ENCODE assay signal across 13 cellular contexts in genomic region chr4:96347582-96347981, GRCh38.
"Had no signal": no experiment of that assay in that cellular context is flagged by ENCODE, and none has a peak within 500 bp of the region (broad histone marks: within the 10 kb centered on the region; RNA-seq: fewer than 3 reads in every experiment).

No MANE protein-coding gene starts in this region.

- H3K4me1 Mint-ChIP-seq: activated B cell treated with CpG ODN at 0.5 μM for 24 hours; activated CD4-positive, alpha-beta T cell treated with anti-CD3 and anti-CD28 coated beads, Interleukin-2, amount 10 ng/mL, durations not matched to agents 24 days and 14 days; activated naive CD8-positive, alpha-beta T cell treated with anti-CD3 and anti-CD28 coated beads, Interleukin-2, amount 50 U/mL, for 24 hours; nephron had no signal

- H3K27me3 Mint-ChIP-seq: activated B cell treated with CpG ODN at 0.5 μM for 24 hours; activated CD4-positive, alpha-beta T cell treated with anti-CD3 and anti-CD28 coated beads, Interleukin-2, amount 10 ng/mL, durations not matched to agents 24 days and 14 days; activated naive CD8-positive, alpha-beta T cell treated with anti-CD3 and anti-CD28 coated beads, Interleukin-2, amount 50 U/mL, for 24 hours had no signal

- H3K9me3 Mint-ChIP-seq: activated CD4-positive, alpha-beta T cell treated with anti-CD3 and anti-CD28 coated beads, Interleukin-2, amount 10 ng/mL, durations not matched to agents 24 days and 14 days; activated naive CD8-positive, alpha-beta T cell treated with anti-CD3 and anti-CD28 coated beads, Interleukin-2, amount 50 U/mL, for 24 hours; activated T-helper 1 cell treated with anti-CD3 and anti-CD28 coated beads, Interleukin-12 subunit alpha, Interleukin-12 subunit beta, Interleukin-2, Interleukin-4 antibody, amounts not matched to agents 30 ng/mL and 10 ng/mL and 1 ng/mL, durations not matched to agents 14 hours and 24 hours and 36 hours; endodermal cell; nephron had no signal

- H3K4me3 ChIP-seq: prostate gland had no signal

- H3K27ac Mint-ChIP-seq: activated B cell treated with CpG ODN at 0.5 μM for 24 hours; activated CD4-positive, alpha-beta T cell treated with anti-CD3 and anti-CD28 coated beads, Interleukin-2, amount 10 ng/mL, durations not matched to agents 24 days and 14 days; activated naive CD8-positive, alpha-beta T cell treated with anti-CD3 and anti-CD28 coated beads, Interleukin-2, amount 50 U/mL, for 24 hours; activated T-helper 1 cell treated with anti-CD3 and anti-CD28 coated beads, Interleukin-12 subunit alpha, Interleukin-12 subunit beta, Interleukin-2, Interleukin-4 antibody, amounts not matched to agents 30 ng/mL and 10 ng/mL and 1 ng/mL, durations not matched to agents 14 hours and 24 hours and 36 hours; endodermal cell; nephron had no signal

- H3K36me3 ChIP-seq: prostate gland had no signal

- ATAC-seq: activated naive CD8-positive, alpha-beta T cell treated with anti-CD3 and anti-CD28 coated beads, Interleukin-2, amount 50 U/mL, for 24 hours; esophagus mucosa; left lobe of liver had no signal

- H3K9me3 ChIP-seq: prostate gland had no signal

- DNase-seq: activated B cell treated with CpG ODN at 0.5 μM for 24 hours; activated CD4-positive, alpha-beta T cell treated with anti-CD3 and anti-CD28 coated beads, Interleukin-2, amount 10 ng/mL, durations not matched to agents 24 days and 14 days; activated naive CD4-positive, alpha-beta T cell treated with Interleukin-2 at 50 U/mL for 16 hours; activated naive CD8-positive, alpha-beta T cell treated with anti-CD3 and anti-CD28 coated beads, Interleukin-2, amount 50 U/mL, for 24 hours; endodermal cell; stimulated activated CD4-positive, alpha-beta T cell treated with anti-CD3 and anti-CD28 coated beads, Interleukin-4, amount 100 ng/mL, for 1 hour; stimulated activated CD8-positive, alpha-beta memory T cell treated with anti-CD3 and anti-CD28 coated beads, Interleukin-4, amount 100 ng/mL, for 48 hours; T-helper 1 cell had no signal

- H3K27ac ChIP-seq: prostate gland had no signal

- H3K4me1 ChIP-seq: prostate gland had no signal

- H3K4me3 Mint-ChIP-seq: activated B cell treated with CpG ODN at 0.5 μM for 24 hours; activated CD4-positive, alpha-beta T cell treated with anti-CD3 and anti-CD28 coated beads, Interleukin-2, amount 10 ng/mL, durations not matched to agents 24 days and 14 days; activated naive CD8-positive, alpha-beta T cell treated with anti-CD3 and anti-CD28 coated beads, Interleukin-2, amount 50 U/mL, for 24 hours; activated T-helper 1 cell treated with anti-CD3 and anti-CD28 coated beads, Interleukin-12 subunit alpha, Interleukin-12 subunit beta, Interleukin-2, Interleukin-4 antibody, amounts not matched to agents 30 ng/mL and 10 ng/mL and 1 ng/mL, durations not matched to agents 14 hours and 24 hours and 36 hours; endodermal cell; nephron had no signal
